ENCODE assay signal across 9 cellular contexts in genomic region chr7:48085433-48085791, GRCh38. TPM values are rescaled to one million over a fixed set of nuclear protein-coding genes. Genes with fewer than 3 reads are reported as not detected.
A peak's percentile ranks its signal among the peaks of the same experiment; 100 is the strongest.
DNase-seq lines count a peak whose midpoint lies in the region; ATAC-seq, FAIRE-seq and TF ChIP-seq lines count a peak whose summit lies in the region.
"Had no signal": no experiment of that assay in that cellular context is flagged by ENCODE, and none has a peak within 500 bp of the region (broad histone marks: within the 10 kb centered on the region; RNA-seq: fewer than 3 reads in every experiment).

No MANE protein-coding gene starts in this region.

- TF ChIP-seq CTCF in left ventricle myocardium inferior (IDR thresholded peaks at IDR 0.05; ENCODE audit: borderline replicate concordance) (no peak), type B pancreatic cell (conservative IDR thresholded peaks at IDR 0.05) (no peak)

- H3K4me3 Mint-ChIP-seq in type B pancreatic cell: peak overlapping the region; percentile 2

- FAIRE-seq in RCC 7860 (lab: Jason Lieb, UNC): no peak
- FAIRE-seq: islet of Langerhans had no signal

- no peak for DNase-seq in left ventricle myocardium inferior
- no peak for DNase-seq in left cardiac atrium
- peak; percentile 24 for DNase-seq in RCC 7860 (ENCODE audit: low spot score)
- DNase-seq in fibroblast of peridontal ligament (ENCODE audit: extremely low read depth): peak; percentile 9
- no peak for DNase-seq in type B pancreatic cell (ENCODE audit: extremely low spot score, unreplicated experiment)
- DNase-seq in GOT3 (lab: John Stamatoyannopoulos, UW): no peak
- DNase-seq in NCI-H2171 (lab: John Stamatoyannopoulos, UW): no peak

- no peaks in the 10 kb centered on the region for H3K36me3 ChIP-seq in left ventricle myocardium inferior

- no peaks in the 10 kb centered on the region for H3K27me3 ChIP-seq in left ventricle myocardium inferior (ENCODE audit: low read depth)

- no peaks in the 10 kb centered on the region for H3K36me3 Mint-ChIP-seq in type B pancreatic cell

- no peak for ATAC-seq in left cardiac atrium
- ATAC-seq in HG03097 (IDR thresholded peaks at IDR 0.05; ENCODE audit: low FRiP score, unreplicated experiment): no peak

- H3K9me3 Mint-ChIP-seq in type B pancreatic cell: no peaks in the 10 kb centered on the region

- peak overlapping the region; percentile 53 for H3K27ac ChIP-seq in left ventricle myocardium inferior (replicated peaks)

- peaks cover 9% of the 10 kb centered on the region for H3K4me1 Mint-ChIP-seq in type B pancreatic cell (ENCODE audit: unreplicated experiment)

- H3K4me1 ChIP-seq in left ventricle myocardium inferior: peaks cover 64% of the 10 kb centered on the region

- H3K9me3 ChIP-seq in left ventricle myocardium inferior (replicated peaks): no peaks in the 10 kb centered on the region

- no peak overlapping the region for H3K4me3 ChIP-seq in left ventricle myocardium inferior

- H3K27me3 Mint-ChIP-seq in type B pancreatic cell: peaks cover 15% of the 10 kb centered on the region

- no peak overlapping the region for H3K27ac Mint-ChIP-seq in type B pancreatic cell

- intact Hi-C loops in left ventricle myocardium inferior (cut with micrococcal nuclease) (no loop called here), left cardiac atrium (cut with DNase I) (loop anchor here in 1 of 2 donors (5.0 kb wide), 1 partner anchor 48 kb away; the partner anchor contains the start of gene C7orf57)

RNA-seq across cellular contexts. Expression of gene UPP1, which starts 3.7 kb away (rescaled TPM):
- total RNA-seq in left ventricle myocardium inferior (19.8 TPM), left cardiac atrium (10 to 100 TPM; 19.9 to 39.1 TPM), type B pancreatic cell (ENCODE audit: low replicate concordance) (14.3 and 15.8 TPM in 2 replicates)

RNA-seq across cellular contexts. Expression of gene C7orf57, which starts 50.1 kb away (rescaled TPM):
- total RNA-seq in left ventricle myocardium inferior: not detected
- under 1 TPM in 1 of 2 donors, not detected in 1; 0.12 TPM for total RNA-seq in left cardiac atrium
- total RNA-seq in type B pancreatic cell (ENCODE audit: low replicate concordance): 0.36 and 1.5 TPM in 2 replicates

RNA-seq across cellular contexts. Expression of gene SUN3, which starts 56.5 kb away (rescaled TPM):
- not detected for total RNA-seq in left ventricle myocardium inferior
- not detected for total RNA-seq in left cardiac atrium
- total RNA-seq in type B pancreatic cell (ENCODE audit: low replicate concordance): not detected in 2 replicates

Comparison
In these comparisons a context has a peak if more than half of its experiments do, and no peak if none do; other contexts are left out.
1. DNase-seq: peak in RCC 7860 (single experiment) and fibroblast of peridontal ligament (single experiment); none in left ventricle myocardium inferior (single experiment), left cardiac atrium (single experiment), type B pancreatic cell (single experiment), GOT3 (single experiment) and NCI-H2171 (single experiment).